8 cellular contexts compared by ENCODE assay signal in genomic region chr17:8118769-8119574, GRCh38. TPM values are rescaled to one million over a fixed set of nuclear protein-coding genes. Genes with fewer than 3 reads are reported as not detected.
A peak's percentile ranks its signal among the peaks of the same experiment; 100 is the strongest.
DNase-seq lines count a peak whose midpoint lies in the region; ATAC-seq and TF ChIP-seq lines count a peak whose summit lies in the region.

No MANE protein-coding gene starts in this region.

- CTCF ChIA-PET in naive thymus-derived CD4-positive, alpha-beta T cell (lab: Charles Lee), result interaction anchor here (0.6 to 13.2 kb wide), 26 partner anchors 8 to 182 kb away, joined by 3 to 248 read pairs (median 6); partner anchors contain the start of genes ALOX12B, BORCS6 and SLC25A35

- peak overlapping the region; percentile 89 for H3K4me3 Mint-ChIP-seq in activated T-helper 2 cell treated with anti-CD3 and anti-CD28 coated beads, Interferon-gamma antibody, Interleukin-2, Interleukin-4, amounts not matched to agents 10 μg/mL and 5 μg/mL and 100 μg/mL, durations not matched to agents 14 hours and 24 hours and 36 hours (ENCODE audit: low read depth)
- peak overlapping the region; percentile 88 to 99 (median 94) for H3K4me3 Mint-ChIP-seq in naive thymus-derived CD4-positive, alpha-beta T cell
- peak overlapping the region; percentile 82 for H3K4me3 Mint-ChIP-seq in stimulated activated effector memory CD8-positive, alpha-beta T cell treated with anti-CD3 and anti-CD28 coated beads, Interleukin-12 subunit alpha, Interleukin-12 subunit beta, amount 100 ng/mL, for 72 hours

- peak; percentile 76 for ATAC-seq in naive thymus-derived CD4-positive, alpha-beta T cell
- ATAC-seq in stimulated activated effector memory CD8-positive, alpha-beta T cell treated with anti-CD3 and anti-CD28 coated beads, Interleukin-12 subunit alpha, Interleukin-12 subunit beta, amount 100 ng/mL, for 72 hours, result peak; percentile 80

- H3K27ac ChIP-seq in KMS-11, result no peak overlapping the region; the same call in 1 of the 2 replicates
- peak overlapping the region; percentile 64 for H3K27ac ChIP-seq in naive thymus-derived CD4-positive, alpha-beta T cell (ENCODE audit: low read depth, low read length)

- peaks cover 48% of the 10 kb centered on the region for H3K27me3 Mint-ChIP-seq in activated T-helper 2 cell treated with anti-CD3 and anti-CD28 coated beads, Interferon-gamma antibody, Interleukin-2, Interleukin-4, amounts not matched to agents 10 μg/mL and 5 μg/mL and 100 μg/mL, durations not matched to agents 14 hours and 24 hours and 36 hours (ENCODE audit: low read depth)
- peaks cover 9 to 77% (median 45%) of the 10 kb centered on the region in 5 donors for H3K27me3 Mint-ChIP-seq in naive thymus-derived CD4-positive, alpha-beta T cell

- H3K4me3 ChIP-seq in KMS-11 (IDR thresholded peaks at IDR 0.05; ENCODE audit: insufficient read depth, low read depth, low read length) (no peak overlapping the region), fibroblast of mammary gland (ENCODE audit: control insufficient read depth, low read depth, low read length) (peak overlapping the region; percentile 70)
- H3K4me3 ChIP-seq in naive thymus-derived CD4-positive, alpha-beta T cell (ENCODE audit: low read length), result peak overlapping the region; percentile 95

- DNase-seq in C1 segment of cervical spinal cord (lab: John Stamatoyannopoulos, UW) (peak in 13 of 14 donors; percentile 27 to 93 (median 82)), GM20000 (ENCODE audit: low spot score) (peak; percentile 87), fibroblast of mammary gland (ENCODE audit: low read depth) (peak; percentile 77)
- peak; percentile 79 for DNase-seq in activated T-helper 2 cell treated with anti-CD3 and anti-CD28 coated beads, Interferon-gamma antibody, Interleukin-2, Interleukin-4, amounts not matched to agents 10 μg/mL and 5 μg/mL and 100 μg/mL, durations not matched to agents 14 hours and 24 hours and 36 hours (ENCODE audit: low spot score)
- peak; percentile 78 to 92 (median 90) for DNase-seq in naive thymus-derived CD4-positive, alpha-beta T cell
- DNase-seq in stimulated activated effector memory CD8-positive, alpha-beta T cell treated with anti-CD3 and anti-CD28 coated beads, Interleukin-12 subunit alpha, Interleukin-12 subunit beta, amount 100 ng/mL, for 72 hours (ENCODE audit: low spot score in 2 of 2), result peak; percentile 81 to 93

- H3K9me3 ChIP-seq in naive thymus-derived CD4-positive, alpha-beta T cell (ENCODE audit: control insufficient read depth in 2 of 3, low read length in 3 of 3), result no peaks in the 10 kb centered on the region

- TF ChIP-seq CTCF in GM20000 (IDR thresholded peaks at IDR 0.05; ENCODE audit: extremely low read depth, missing control alignments), result peak; percentile 84
- no peak; the same call in 1 of the 2 replicates for TF ChIP-seq CTCF in KMS-11 (conservative IDR thresholded peaks at IDR 0.05; ENCODE audit: low read depth, low read length)
- TF ChIP-seq CTCF in fibroblast of mammary gland (conservative IDR thresholded peaks at IDR 0.05; ENCODE audit: control insufficient read depth, insufficient read depth, low read depth, low read length), result peak; percentile 75

- no peaks in the 10 kb centered on the region for H3K79me2 ChIP-seq in KMS-11 (ENCODE audit: insufficient read depth, low read depth)

- peak overlapping the region; percentile 81 for H3K27ac Mint-ChIP-seq in activated T-helper 2 cell treated with anti-CD3 and anti-CD28 coated beads, Interferon-gamma antibody, Interleukin-2, Interleukin-4, amounts not matched to agents 10 μg/mL and 5 μg/mL and 100 μg/mL, durations not matched to agents 14 hours and 24 hours and 36 hours
- H3K27ac Mint-ChIP-seq in naive thymus-derived CD4-positive, alpha-beta T cell, result peak overlapping the region; percentile 94 to 100 (median 99)
- H3K27ac Mint-ChIP-seq in stimulated activated effector memory CD8-positive, alpha-beta T cell treated with anti-CD3 and anti-CD28 coated beads, Interleukin-12 subunit alpha, Interleukin-12 subunit beta, amount 100 ng/mL, for 72 hours, result peak overlapping the region; percentile 100

- H2AFZ ChIP-seq in KMS-11 (ENCODE audit: low read depth), result peak overlapping the region; percentile 47; the same call in 1 of the 2 replicates

- peaks cover 42% of the 10 kb centered on the region for H3K4me1 Mint-ChIP-seq in activated T-helper 2 cell treated with anti-CD3 and anti-CD28 coated beads, Interferon-gamma antibody, Interleukin-2, Interleukin-4, amounts not matched to agents 10 μg/mL and 5 μg/mL and 100 μg/mL, durations not matched to agents 14 hours and 24 hours and 36 hours (ENCODE audit: low read depth)
- peaks cover 27 to 61% (median 53%) of the 10 kb centered on the region in 7 donors for H3K4me1 Mint-ChIP-seq in naive thymus-derived CD4-positive, alpha-beta T cell
- H3K4me1 Mint-ChIP-seq in stimulated activated effector memory CD8-positive, alpha-beta T cell treated with anti-CD3 and anti-CD28 coated beads, Interleukin-12 subunit alpha, Interleukin-12 subunit beta, amount 100 ng/mL, for 72 hours, result peaks cover 57% of the 10 kb centered on the region

- 0 out of 2 replicates have a peak, but pooled peaks have one; percentile 28 for TF ChIP-seq POLR2A in Raji (IDR thresholded peaks at IDR 0.05; ENCODE audit: insufficient read depth, low read depth, low read length)

- no peaks in the 10 kb centered on the region for H4K20me1 ChIP-seq in KMS-11 (ENCODE audit: insufficient read depth)

- no peaks in the 10 kb centered on the region; the same call in 1 of the 2 replicates for H3K27me3 ChIP-seq in KMS-11 (ENCODE audit: insufficient read depth, low read depth)
- peaks cover 0 to 12% of the 10 kb centered on the region in 2 donors for H3K27me3 ChIP-seq in naive thymus-derived CD4-positive, alpha-beta T cell (ENCODE audit: control insufficient read depth in 2 of 2, insufficient read depth in 2 of 2, low read length in 2 of 2)

- POLR2A ChIA-PET in naive thymus-derived CD4-positive, alpha-beta T cell (lab: Charles Lee), result interaction anchor here (0.6 to 4.8 kb wide), 28 partner anchors 9 to 829 kb away, joined by 3 to 55 read pairs (median 6); partner anchors contain the start of genes BORCS6, CTC1, NAA38 and NDEL1

- peak overlapping the region; percentile 31; the same call in 1 of the 2 replicates for H3K4me2 ChIP-seq in KMS-11

- H3K36me3 ChIP-seq in KMS-11 (ENCODE audit: insufficient read depth), result no peaks in the 10 kb centered on the region
- no peaks in the 10 kb centered on the region for H3K36me3 ChIP-seq in naive thymus-derived CD4-positive, alpha-beta T cell (ENCODE audit: control insufficient read depth in 2 of 3, insufficient read depth in 3 of 3, low read length in 3 of 3)

- H3K4me1 ChIP-seq in KMS-11 (ENCODE audit: low read depth, poor library complexity, severe bottlenecking), result no peaks in the 10 kb centered on the region
- peaks cover 44 to 46% of the 10 kb centered on the region in 2 donors for H3K4me1 ChIP-seq in naive thymus-derived CD4-positive, alpha-beta T cell (ENCODE audit: control insufficient read depth in 2 of 2, insufficient read depth in 2 of 2, low read length in 2 of 2)

- no peaks in the 10 kb centered on the region for H3K9me3 Mint-ChIP-seq in activated T-helper 2 cell treated with anti-CD3 and anti-CD28 coated beads, Interferon-gamma antibody, Interleukin-2, Interleukin-4, amounts not matched to agents 10 μg/mL and 5 μg/mL and 100 μg/mL, durations not matched to agents 14 hours and 24 hours and 36 hours
- peaks cover 0 to 26% (median 0%) of the 10 kb centered on the region in 11 donors for H3K9me3 Mint-ChIP-seq in naive thymus-derived CD4-positive, alpha-beta T cell
- no peaks in the 10 kb centered on the region for H3K9me3 Mint-ChIP-seq in stimulated activated effector memory CD8-positive, alpha-beta T cell treated with anti-CD3 and anti-CD28 coated beads, Interleukin-12 subunit alpha, Interleukin-12 subunit beta, amount 100 ng/mL, for 72 hours

- no peak overlapping the region for H3K9ac ChIP-seq in KMS-11

- intact Hi-C loops in activated T-helper 2 cell treated with anti-CD3 and anti-CD28 coated beads, Interferon-gamma antibody, Interleukin-2, Interleukin-4, amounts not matched to agents 10 μg/mL and 5 μg/mL and 100 μg/mL, durations not matched to agents 14 hours and 24 hours and 36 hours (cut with micrococcal nuclease), result loop anchor here (1.0 to 10.0 kb wide), 4 partner anchors 25 to 130 kb away; partner anchors contain the start of gene PFAS
- intact Hi-C loops in naive thymus-derived CD4-positive, alpha-beta T cell (cut with micrococcal nuclease), result loop anchor here (1.0 to 2.0 kb wide), 20 partner anchors 9 to 432 kb away; partner anchors contain the start of genes SLC25A35 (in 2 of the 2), KDM6B (in 1 of the 2), NAA38 (in 1 of the 2) and RPL26 (in 1 of the 2)

- no peaks in the 10 kb centered on the region for H3K36me3 Mint-ChIP-seq in activated T-helper 2 cell treated with anti-CD3 and anti-CD28 coated beads, Interferon-gamma antibody, Interleukin-2, Interleukin-4, amounts not matched to agents 10 μg/mL and 5 μg/mL and 100 μg/mL, durations not matched to agents 14 hours and 24 hours and 36 hours (ENCODE audit: low read depth)
- peaks cover 0 to 9% (median 0%) of the 10 kb centered on the region in 5 donors for H3K36me3 Mint-ChIP-seq in naive thymus-derived CD4-positive, alpha-beta T cell
- H3K36me3 Mint-ChIP-seq in stimulated activated effector memory CD8-positive, alpha-beta T cell treated with anti-CD3 and anti-CD28 coated beads, Interleukin-12 subunit alpha, Interleukin-12 subunit beta, amount 100 ng/mL, for 72 hours, result peaks cover 41% of the 10 kb centered on the region

RNA-seq across cellular contexts. Expression of gene ALOXE3, which starts 0.7 kb away (rescaled TPM):
- not detected in 2 replicates for total RNA-seq in activated T-helper 2 cell treated with anti-CD3 and anti-CD28 coated beads, Interferon-gamma antibody, Interleukin-2, Interleukin-4, amounts not matched to agents 10 μg/mL and 5 μg/mL and 100 μg/mL, durations not matched to agents 14 hours and 24 hours and 36 hours
- 1 to 10 TPM in 1 of 5 experiments, under 1 TPM in 3, not detected in 1; 0.22 to 1.6 (median 0.75) TPM for total RNA-seq in naive thymus-derived CD4-positive, alpha-beta T cell
- polyA plus RNA-seq in naive thymus-derived CD4-positive, alpha-beta T cell, result 1 to 10 TPM in 1 of 2 donors, under 1 TPM in 1; 0.11 to 1.6 TPM

RNA-seq across cellular contexts. Expression of gene HES7, which starts 4.9 kb away (rescaled TPM):
- 2.4 and 3.1 TPM in 2 replicates for total RNA-seq in activated T-helper 2 cell treated with anti-CD3 and anti-CD28 coated beads, Interferon-gamma antibody, Interleukin-2, Interleukin-4, amounts not matched to agents 10 μg/mL and 5 μg/mL and 100 μg/mL, durations not matched to agents 14 hours and 24 hours and 36 hours
- under 1 TPM; 0.22 to 0.98 (median 0.41) TPM for total RNA-seq in naive thymus-derived CD4-positive, alpha-beta T cell
- polyA plus RNA-seq in naive thymus-derived CD4-positive, alpha-beta T cell, result not detected

RNA-seq across cellular contexts. Expression of gene ALOX12B, which starts 31.5 kb away (rescaled TPM):
- 0.87 and 1.4 TPM in 2 replicates for total RNA-seq in activated T-helper 2 cell treated with anti-CD3 and anti-CD28 coated beads, Interferon-gamma antibody, Interleukin-2, Interleukin-4, amounts not matched to agents 10 μg/mL and 5 μg/mL and 100 μg/mL, durations not matched to agents 14 hours and 24 hours and 36 hours
- total RNA-seq in naive thymus-derived CD4-positive, alpha-beta T cell, result 1 to 10 TPM in 2 of 5 experiments, under 1 TPM in 3; 0.44 to 1.1 (median 0.94) TPM
- polyA plus RNA-seq in naive thymus-derived CD4-positive, alpha-beta T cell, result 1 to 10 TPM in 1 of 2 donors, under 1 TPM in 1; 0.78 to 1.0 TPM

RNA-seq across cellular contexts. Expression of gene PER1, which starts 33.2 kb away (rescaled TPM):
- 41.8 and 43.2 TPM in 2 replicates for total RNA-seq in activated T-helper 2 cell treated with anti-CD3 and anti-CD28 coated beads, Interferon-gamma antibody, Interleukin-2, Interleukin-4, amounts not matched to agents 10 μg/mL and 5 μg/mL and 100 μg/mL, durations not matched to agents 14 hours and 24 hours and 36 hours
- total RNA-seq in naive thymus-derived CD4-positive, alpha-beta T cell, result 1,000 to 10,000 TPM in 2 of 5 experiments, 10 to 100 TPM in 3; 40.1 to 1,786 (median 95.0) TPM
- 10 to 100 TPM in 1 of 2 donors, 1 to 10 TPM in 1; 7.9 to 12.1 TPM for polyA plus RNA-seq in naive thymus-derived CD4-positive, alpha-beta T cell

RNA-seq across cellular contexts. Expression of gene VAMP2, which starts 43.8 kb away (rescaled TPM):
- total RNA-seq in activated T-helper 2 cell treated with anti-CD3 and anti-CD28 coated beads, Interferon-gamma antibody, Interleukin-2, Interleukin-4, amounts not matched to agents 10 μg/mL and 5 μg/mL and 100 μg/mL, durations not matched to agents 14 hours and 24 hours and 36 hours, result 44.6 and 44.7 TPM in 2 replicates
- total RNA-seq in naive thymus-derived CD4-positive, alpha-beta T cell, result 100 to 1,000 TPM in 4 of 5 experiments, 10 to 100 TPM in 1; 87.1 to 256 (median 210) TPM
- polyA plus RNA-seq in naive thymus-derived CD4-positive, alpha-beta T cell, result 10 to 100 TPM; 75.0 to 75.1 TPM
